In the genomic region with DNA sequence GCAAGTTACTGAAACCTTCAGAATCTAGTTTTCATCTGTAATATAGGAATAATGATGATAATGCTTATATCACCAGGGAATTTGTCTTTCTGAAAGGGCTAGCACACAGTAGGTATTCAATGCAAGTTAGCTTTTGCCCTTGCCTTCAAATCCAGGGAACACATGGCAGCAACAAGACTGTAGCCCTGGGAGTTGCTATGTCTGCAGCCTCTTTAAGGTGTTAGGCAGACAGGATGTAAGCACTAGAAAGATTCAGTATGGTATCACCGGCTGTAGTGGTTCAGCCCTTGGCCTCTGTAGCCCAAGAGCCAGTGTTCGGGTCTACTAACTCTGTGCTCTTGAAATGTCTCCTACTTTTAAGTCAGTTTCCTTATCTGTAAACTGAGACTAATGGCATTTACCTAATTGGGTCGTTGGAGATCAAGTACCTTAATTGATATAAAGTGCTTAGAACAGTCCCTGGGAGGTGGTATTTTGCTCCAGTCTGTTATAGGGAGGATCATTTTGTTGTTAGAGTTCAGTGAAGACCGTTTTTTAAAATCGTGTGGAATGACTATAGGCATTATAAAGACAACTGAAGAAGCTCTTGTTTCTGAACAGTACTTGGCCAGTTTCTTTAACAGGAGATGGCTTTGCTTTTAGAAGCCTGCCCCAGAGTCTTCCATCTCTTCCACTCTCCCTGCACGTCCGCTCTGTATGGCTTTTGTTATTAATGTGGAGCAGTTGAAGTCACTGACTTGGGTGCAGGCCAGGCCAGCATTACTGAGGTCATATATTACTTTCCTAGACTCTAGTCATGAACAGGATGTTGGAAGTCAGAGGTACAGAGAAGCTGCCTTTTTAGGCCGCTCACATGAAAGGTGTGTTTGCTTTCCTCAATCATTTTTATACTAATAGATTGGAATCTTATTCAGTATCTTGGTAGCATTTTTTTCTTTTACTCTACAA, we compare ENCODE assay signal across 8 cellular contexts. TPM values are rescaled to one million over a fixed set of nuclear protein-coding genes. Genes with fewer than 3 reads are reported as not detected.
DNase-seq lines count a peak whose midpoint lies in the region; ATAC-seq and TF ChIP-seq lines count a peak whose summit lies in the region.

No MANE protein-coding gene starts in this region.

- H3K4me3 Mint-ChIP-seq in MCF 10A (ENCODE audit: unreplicated experiment), result no peak overlapping the region

- H3K36me3 ChIP-seq in thyroid gland, result no peaks in the 10 kb centered on the region

- H3K4me1 Mint-ChIP-seq in MCF 10A (ENCODE audit: insufficient read depth, unreplicated experiment), result peaks cover 19% of the 10 kb centered on the region

- H3K4me1 ChIP-seq in thyroid gland, result peaks cover 18 to 50% of the 10 kb centered on the region in 2 donors

- POLR2A ChIA-PET in MCF 10A (lab: Yijun Ruan, JAX), result interaction anchor here (0.7 to 3.6 kb wide), 7 partner anchors 9 to 150 kb away, joined by 3 to 16 read pairs (median 9); no protein-coding TSS in a partner anchor

- TF ChIP-seq CTCF in MCF 10A (IDR thresholded peaks at IDR 0.05; ENCODE audit: unreplicated experiment), result no peak
- TF ChIP-seq CTCF in lower leg skin (IDR thresholded peaks at IDR 0.05), result no peak
- TF ChIP-seq CTCF in thyroid gland (IDR thresholded peaks at IDR 0.05), result no peak

- H3K4me3 ChIP-seq in lower leg skin (ENCODE audit: low read depth, poor library complexity, severe bottlenecking), result no peak overlapping the region
- no peak overlapping the region for H3K4me3 ChIP-seq in thyroid gland (replicated peaks in 1 of 3)

- H3K9me3 ChIP-seq in thyroid gland, result no peaks in the 10 kb centered on the region

- BruUV-seq in MCF 10A (replicated peaks; lab: Mats Ljungman, UMichigan), result no TSS peak

- H3K27me3 Mint-ChIP-seq in MCF 10A (ENCODE audit: insufficient read depth, unreplicated experiment), result no peaks in the 10 kb centered on the region

- H3K27me3 ChIP-seq in thyroid gland, result no peaks in the 10 kb centered on the region

- no peaks in the 10 kb centered on the region for H3K36me3 Mint-ChIP-seq in MCF 10A (ENCODE audit: insufficient read depth, unreplicated experiment)

- CTCF ChIA-PET in MCF 10A (lab: Yijun Ruan, JAX), result interaction anchor here (0.6 kb wide), 1 partner anchor 634 kb away, joined by 4 read pairs; no protein-coding TSS in a partner anchor

- intact Hi-C loops in MCF 10A (cut with micrococcal nuclease), result no loop called here
- intact Hi-C loops in lower leg skin (cut with DNase I; ENCODE audit: low total_unique reads), result no loop called here
- intact Hi-C loops in thyroid gland (cut with DNase I), result no loop called here

- peak overlapping the region; percentile 10 to 74 (median 32) for H3K27ac ChIP-seq in thyroid gland

- WGBS in lower leg skin, 2 donors, result 36 to 44% methylated on average over 8 of the region's 8 CpGs
- 25 to 27% methylated on average over 8 of the region's 8 CpGs for WGBS in thyroid gland, 2 donors

- ATAC-seq in HG03457 (IDR thresholded peaks at IDR 0.05; ENCODE audit: unreplicated experiment), result peak; percentile 41
- ATAC-seq in HG02840 (IDR thresholded peaks at IDR 0.05; ENCODE audit: low FRiP score, unreplicated experiment), result no peak

- no peaks in the 10 kb centered on the region for H3K9me3 Mint-ChIP-seq in MCF 10A (ENCODE audit: unreplicated experiment)

- TF ChIP-seq POLR2A in lower leg skin (IDR thresholded peaks at IDR 0.05) (no peak), thyroid gland (IDR thresholded peaks at IDR 0.05) (peak in 1 of 2 donors; percentile 46)

- DNase-seq in SHP77 (lab: John Stamatoyannopoulos, UW) (peak; percentile 23 to 29), SHP77 treated with DMSO at 0.1 percent for 48 hours (lab: John Stamatoyannopoulos, UW) (no peak), MCF 10A (ENCODE audit: unreplicated experiment) (peak; percentile 69), lower leg skin (ENCODE audit: low spot score in 2 of 2) (peak; percentile 65 to 94), thyroid gland (peak; percentile 70 to 75), GF-D8 (lab: John Stamatoyannopoulos, UW) (no peak)

- H3K27ac Mint-ChIP-seq in MCF 10A (ENCODE audit: low read depth, unreplicated experiment), result peak overlapping the region; percentile 86

RNA-seq across cellular contexts. Expression of a gene that starts 44.8 kb away (rescaled TPM):
- total RNA-seq in MCF 10A (2022) (5.9 and 7.6 TPM in 2 replicates), lower leg skin (10 to 100 TPM; 25.7 to 42.9 (median 37.3) TPM), thyroid gland (10 to 100 TPM; 20.3 to 40.8 (median 32.5) TPM)

Comparison
In these comparisons a context has a peak if more than half of its experiments do, and no peak if none do; other contexts are left out.
1. DNase-seq: peak in SHP77 (2 of 2), MCF 10A (single experiment), lower leg skin (2 of 2) and thyroid gland (2 of 2); none in SHP77 treated with DMSO at 0.1 percent for 48 hours (single experiment) and GF-D8 (single experiment).